27 cellular contexts compared by ENCODE assay signal in genomic region chr5:168089201-168089887, GRCh38.
DNase-seq lines count a peak whose midpoint lies in the region; ATAC-seq, FAIRE-seq and TF ChIP-seq lines count a peak whose summit lies in the region.
"Had no signal": no experiment of that assay in that cellular context is flagged by ENCODE, and none has a peak within 500 bp of the region (broad histone marks: within the 10 kb centered on the region; RNA-seq: fewer than 3 reads in every experiment).

No MANE protein-coding gene starts in this region.

- H3K9me1 ChIP-seq in K562 (ENCODE audit: control insufficient read depth, insufficient read depth, low read length): no peaks in the 10 kb centered on the region

- no peak for TF ChIP-seq RAD21 in K562 (CRISPR knock-in tag; conservative IDR thresholded peaks at IDR 0.05 in 1 of 2, IDR thresholded peaks at IDR 0.05 in 1 of 2)

- no peak overlapping the region for H3K9ac ChIP-seq in K562 (ENCODE audit: insufficient read depth in 1 of 2, low read depth in 2 of 2, low read length in 2 of 2)
- no peak overlapping the region for H3K9ac ChIP-seq in smooth muscle cell (ENCODE audit: low read depth)
- H3K9ac ChIP-seq: BLaER1 had no signal

- 2% methylated on average over 3 of the region's 4 CpGs for WGBS in K562 (ENCODE audit: insufficient coverage, low coverage, missing lambda C conversion rate)
- WGBS in hepatocyte (ENCODE audit: low lambda C conversion rate, missing lambda C conversion rate): 88% methylated on average over 4 of the region's 4 CpGs
- 79% methylated on average over 4 of the region's 4 CpGs for WGBS in smooth muscle cell (ENCODE audit: low lambda C conversion rate)
- 92 to 96% methylated on average over 4 of the region's 4 CpGs for WGBS in sigmoid colon, 2 donors

- H3K36me3 ChIP-seq in K562 (ENCODE audit: control insufficient read depth, insufficient read depth, low read length) (no peaks in the 10 kb centered on the region), hepatocyte (replicated peaks; ENCODE audit: insufficient read depth, low read depth) (no peaks in the 10 kb centered on the region), smooth muscle cell (ENCODE audit: low read depth) (no peaks in the 10 kb centered on the region), sigmoid colon (no peaks in the 10 kb centered on the region)
- H3K36me3 ChIP-seq: BE2C had no signal

- no peak for TF ChIP-seq CTCF in K562 (IDR thresholded peaks at IDR 0.05 in 2 of 3, conservative IDR thresholded peaks at IDR 0.05 in 1 of 3; ENCODE audit: insufficient read depth in 2 of 3, low read depth in 1 of 3, low read length in 3 of 3)
- no peak for TF ChIP-seq CTCF in hepatocyte (IDR thresholded peaks at IDR 0.05; ENCODE audit: poor library complexity)
- no peak for TF ChIP-seq CTCF in smooth muscle cell (IDR thresholded peaks at IDR 0.05; ENCODE audit: borderline replicate concordance, insufficient read depth, poor library complexity, severe bottlenecking)
- no peak for TF ChIP-seq CTCF in sigmoid colon (IDR thresholded peaks at IDR 0.05)

- H3K9me3 ChIP-seq in K562 (replicated peaks; ENCODE audit: control insufficient read depth, insufficient read depth, low read depth, low read length): no peaks in the 10 kb centered on the region
- H3K9me3 ChIP-seq in hepatocyte (ENCODE audit: low read depth): no peaks in the 10 kb centered on the region
- no peaks in the 10 kb centered on the region for H3K9me3 ChIP-seq in smooth muscle cell (replicated peaks; ENCODE audit: low read depth)
- no peaks in the 10 kb centered on the region for H3K9me3 ChIP-seq in sigmoid colon
- H3K9me3 ChIP-seq: BE2C, BLaER1 had no signal

- H3K79me2 ChIP-seq in K562 (ENCODE audit: control insufficient read depth, insufficient read depth, low read length): no peaks in the 10 kb centered on the region
- no peaks in the 10 kb centered on the region for H3K79me2 ChIP-seq in hepatocyte
- H3K79me2 ChIP-seq in smooth muscle cell (ENCODE audit: low read depth): no peaks in the 10 kb centered on the region

- H3K27ac ChIP-seq in K562 (ENCODE audit: extremely low read depth, low read depth, low read length): no peak overlapping the region
- H3K27ac ChIP-seq in hepatocyte: no peak overlapping the region
- H3K27ac ChIP-seq in smooth muscle cell (ENCODE audit: low read depth): no peak overlapping the region
- no peak overlapping the region for H3K27ac ChIP-seq in sigmoid colon
- H3K27ac ChIP-seq: BLaER1 had no signal

- intact Hi-C loops in K562 (cut with micrococcal nuclease) (no loop called here), sigmoid colon (cut with DNase I) (loop anchor here (5.0 kb wide), 1 partner anchor 128 kb away; no protein-coding TSS in a partner anchor)

- peaks cover 7% of the 10 kb centered on the region for H3F3A ChIP-seq in smooth muscle cell (ENCODE audit: low read depth)

- H3K9me2 ChIP-seq in hepatocyte (replicated peaks; ENCODE audit: insufficient read depth): no peaks in the 10 kb centered on the region

- TF ChIP-seq EP300 in K562 (IDR thresholded peaks at IDR 0.05; ENCODE audit: low read length): no peak
- no peak for TF ChIP-seq EP300 in sigmoid colon (IDR thresholded peaks at IDR 0.05)

- H3K4me1 ChIP-seq in K562 (replicated peaks in 1 of 2; ENCODE audit: control insufficient read depth in 2 of 2, insufficient read depth in 2 of 2, low read length in 2 of 2): no peaks in the 10 kb centered on the region
- peaks cover 23% of the 10 kb centered on the region for H3K4me1 ChIP-seq in hepatocyte (ENCODE audit: insufficient read depth)
- H3K4me1 ChIP-seq in smooth muscle cell (ENCODE audit: low read depth): peaks cover 10% of the 10 kb centered on the region
- peaks cover 0 to 40% (median 38%) of the 10 kb centered on the region in 4 donors for H3K4me1 ChIP-seq in sigmoid colon
- H3K4me1 ChIP-seq: BE2C, BLaER1 had no signal

- DNase-seq in K562 (ENCODE audit: extremely low read depth in 1 of 4, low spot score in 3 of 4) (no peak), hepatocyte (ENCODE audit: low spot score) (no peak), smooth muscle cell (lab: John Stamatoyannopoulos, UW; ENCODE audit: unreplicated experiment) (no peak), AG08395 (ENCODE audit: low spot score) (no peak), sigmoid colon (no peak), AML-193 (lab: John Stamatoyannopoulos, UW) (no peak)
- DNase-seq in stimulated activated CD8-positive, alpha-beta memory T cell treated with anti-CD3 and anti-CD28 coated beads, Interleukin-4, amount 100 ng/mL, for 48 hours: no peak
- DNase-seq: 8988T; ACHN; BE2C; C1 segment of cervical spinal cord; CD4-positive, alpha-beta memory T cell; CD4-positive, CD25-positive, alpha-beta regulatory T cell; CD8-positive, alpha-beta memory T cell; COR-L47; DMS 273 treated with DMSO at 0.1 percent for 48 hours; DMS153; DMS53; DMS79; DND-41; EL; GDM1 had no signal

- FAIRE-seq in K562 (lab: Jason Lieb, UNC): no peak
- FAIRE-seq: A204.1, GM12878, GM12892, GM18507 had no signal

- H3K4me2 ChIP-seq in K562 (ENCODE audit: insufficient read depth, low read length) (no peak overlapping the region), hepatocyte (peak overlapping the region; percentile 12), smooth muscle cell (peak overlapping the region; percentile 52)
- H3K4me2 ChIP-seq: BLaER1 had no signal

- CTCF ChIA-PET in K562 (lab: Yijun Ruan, JAX; ENCODE audit: low intra/inter-chr PET ratio): no interaction called here

- TF ChIP-seq POLR2A in K562 (conservative IDR thresholded peaks at IDR 0.05) (no peak), sigmoid colon (IDR thresholded peaks at IDR 0.05) (no peak)

- H2AFZ ChIP-seq in K562 (ENCODE audit: low read depth, low read length) (no peak overlapping the region), hepatocyte (no peak overlapping the region), smooth muscle cell (ENCODE audit: low read depth) (no peak overlapping the region)

- no peak for ATAC-seq in K562
- ATAC-seq: GM12878 had no signal

- no peaks in the 10 kb centered on the region for H3K27me3 ChIP-seq in K562 (ENCODE audit: control insufficient read depth in 2 of 2, insufficient read depth in 2 of 2, low read length in 2 of 2)
- no peaks in the 10 kb centered on the region for H3K27me3 ChIP-seq in hepatocyte
- no peaks in the 10 kb centered on the region for H3K27me3 ChIP-seq in smooth muscle cell (ENCODE audit: low read depth)
- no peaks in the 10 kb centered on the region for H3K27me3 ChIP-seq in sigmoid colon
- H3K27me3 ChIP-seq: BE2C, BLaER1 had no signal

- H3K4me3 ChIP-seq in K562 (no peak overlapping the region), hepatocyte (no peak overlapping the region), smooth muscle cell (no peak overlapping the region), sigmoid colon (no peak overlapping the region)
- H3K4me3 ChIP-seq: BLaER1, GM12878 had no signal

- H4K20me1 ChIP-seq in K562 (replicated peaks; ENCODE audit: control insufficient read depth, insufficient read depth, low read length): no peaks in the 10 kb centered on the region
- no peaks in the 10 kb centered on the region for H4K20me1 ChIP-seq in hepatocyte (ENCODE audit: insufficient read depth, poor library complexity, severe bottlenecking)
- H4K20me1 ChIP-seq in smooth muscle cell (ENCODE audit: low read depth): no peaks in the 10 kb centered on the region
- H4K20me1 ChIP-seq: BLaER1 had no signal

- BruUV-seq in K562 (replicated peaks; lab: Mats Ljungman, UMichigan): no TSS peak

- in situ Hi-C loops in K562 (cut with MboI): no loop called here

- POLR2A ChIA-PET in K562 (lab: Yijun Ruan, JAX): no interaction called here

TF ChIP-seq in K562, 482 proteins besides CTCF, POLR2A, EP300 and RAD21 (continues in another document):
- TF ChIP-seq PCBP1 (IDR thresholded peaks at IDR 0.05; ENCODE audit: low read depth, low read length, poor library complexity, severe bottlenecking) (no peak), CEBPB (tag; IDR thresholded peaks at IDR 0.05) (no peak), CCAR2 (IDR thresholded peaks at IDR 0.05; ENCODE audit: low read depth, low read length) (no peak), LCOR (CRISPR knock-in tag; IDR thresholded peaks at IDR 0.05) (no peak), MIER1 (IDR thresholded peaks at IDR 0.05; ENCODE audit: low read depth) (no peak), THAP12 (CRISPR knock-in tag; IDR thresholded peaks at IDR 0.05) (no peak), ZNF707 (CRISPR knock-in tag; conservative IDR thresholded peaks at IDR 0.05) (no peak), BRF2 (IDR thresholded peaks at IDR 0.05; ENCODE audit: borderline replicate concordance, insufficient read depth, insufficient read length) (no peak), ZFP36 (IDR thresholded peaks at IDR 0.05; ENCODE audit: low read depth, low read length, partially characterized antibody) (peak; percentile 60), ESRRB (CRISPR knock-in tag; IDR thresholded peaks at IDR 0.05; ENCODE audit: borderline replicate concordance) (no peak), RHOXF2B (CRISPR knock-in tag; conservative IDR thresholded peaks at IDR 0.05) (no peak), RBM25 (IDR thresholded peaks at IDR 0.05; ENCODE audit: low read depth, low read length, severe bottlenecking) (peak; percentile 80), HMGN3 (IDR thresholded peaks at IDR 0.05; ENCODE audit: borderline replicate concordance, extremely low read depth, insufficient read length, low read depth, low read length) (no peak)
